10 cellular contexts compared by ENCODE assay signal in the genomic region with DNA sequence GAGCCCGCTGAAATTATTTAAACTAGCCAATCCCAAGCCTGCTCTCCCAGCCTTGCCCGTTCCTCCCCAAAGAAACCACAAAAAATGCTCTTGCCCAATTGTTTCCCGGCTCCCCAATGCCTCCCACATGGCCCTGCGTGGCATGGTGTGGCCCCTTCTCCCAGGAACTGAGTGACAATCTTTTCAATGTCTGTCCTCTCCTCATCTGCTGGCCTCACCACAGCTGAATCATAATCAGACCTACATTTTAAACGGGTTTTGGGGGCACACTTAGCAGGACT.
DNase-seq lines count a peak whose midpoint lies in the region; TF ChIP-seq lines count a peak whose summit lies in the region.
"Had no signal": no experiment of that assay in that cellular context is flagged by ENCODE, and none has a peak within 500 bp of the region (broad histone marks: within the 10 kb centered on the region; RNA-seq: fewer than 3 reads in every experiment).

No MANE protein-coding gene starts in this region.

- H4K8ac ChIP-seq in mesenchymal stem cell (ENCODE audit: low read length), result peak overlapping the region; percentile 93

- H3K79me1 ChIP-seq in mesenchymal stem cell (replicated peaks; ENCODE audit: low read length, poor library complexity, severe bottlenecking), result no peaks in the 10 kb centered on the region

- peaks cover 17% of the 10 kb centered on the region for H3K4me1 ChIP-seq in mesenchymal stem cell (ENCODE audit: control insufficient read depth, insufficient read depth, low read depth, low read length)
- peaks cover 0 to 49% (median 19%) of the 10 kb centered on the region in 4 donors for H3K4me1 ChIP-seq in tibial nerve

- peak overlapping the region; percentile 85 for H2AK5ac ChIP-seq in mesenchymal stem cell (ENCODE audit: low read length, severe bottlenecking)

- no peak for TF ChIP-seq CTCF in tibial nerve (IDR thresholded peaks at IDR 0.05)

- H3K18ac ChIP-seq in mesenchymal stem cell (ENCODE audit: low read depth in 1 of 2, low read length in 2 of 2), result peak overlapping the region; percentile 79 to 99

- H2BK15ac ChIP-seq in mesenchymal stem cell (ENCODE audit: low read depth, poor library complexity, severe bottlenecking), result peak overlapping the region; percentile 99

- H2BK12ac ChIP-seq in mesenchymal stem cell (ENCODE audit: low read length in 2 of 2), result peak overlapping the region; percentile 95

- H3K4ac ChIP-seq in mesenchymal stem cell (ENCODE audit: low read depth in 1 of 2, low read length in 2 of 2), result peak overlapping the region; percentile 60 to 83

- WGBS in mesenchymal stem cell, result 49% methylated on average over 5 of the region's 5 CpGs
- 41 to 42% methylated on average over 5 of the region's 5 CpGs for WGBS in tibial nerve, 2 donors

- peak overlapping the region; percentile 40 for H4K91ac ChIP-seq in mesenchymal stem cell (ENCODE audit: low read length)

- no peaks in the 10 kb centered on the region for H3K27me3 ChIP-seq in mesenchymal stem cell (ENCODE audit: control insufficient read depth in 1 of 2, insufficient read depth in 1 of 2, low read length in 2 of 2)
- no peaks in the 10 kb centered on the region for H3K27me3 ChIP-seq in tibial nerve
- H3K27me3 ChIP-seq: hepatocyte had no signal

- H3K27me3 Mint-ChIP-seq in activated naive CD4-positive, alpha-beta T cell treated with anti-CD3 and anti-CD28 coated beads, Interleukin-2, amount 10 ng/mL, durations not matched to agents 7 days and 5 days, result no peaks in the 10 kb centered on the region
- H3K27me3 Mint-ChIP-seq in activated naive CD8-positive, alpha-beta T cell treated with anti-CD3 and anti-CD28 coated beads for 36 hours, result no peaks in the 10 kb centered on the region

- H2BK120ac ChIP-seq in mesenchymal stem cell (ENCODE audit: low read depth, low read length), result peak overlapping the region; percentile 86

- CTCF ChIA-PET in activated naive CD4-positive, alpha-beta T cell treated with anti-CD3 and anti-CD28 coated beads, Interleukin-2, amount 10 ng/mL, durations not matched to agents 7 days and 5 days (lab: Charles Lee), result interaction anchor here (1.3 to 2.0 kb wide), 2 partner anchors 15 to 397 kb away, joined by 4 to 11 read pairs; no protein-coding TSS in a partner anchor

- H3K14ac ChIP-seq in mesenchymal stem cell (ENCODE audit: low read length in 2 of 2), result no peak overlapping the region

- H3K36me3 ChIP-seq in mesenchymal stem cell (ENCODE audit: control insufficient read depth in 1 of 2, insufficient read depth in 2 of 2, low read depth in 1 of 2, low read length in 2 of 2) (peaks cover 12 to 18% of the 10 kb centered on the region in 2 experiments), tibial nerve (peaks cover 0 to 21% (median 0%) of the 10 kb centered on the region in 3 donors)

- H2AFZ ChIP-seq in mesenchymal stem cell (ENCODE audit: low read depth, low read length), result no peak overlapping the region
- H2AFZ ChIP-seq: hepatocyte had no signal

- H3K4me3 Mint-ChIP-seq in activated naive CD4-positive, alpha-beta T cell treated with anti-CD3 and anti-CD28 coated beads, Interleukin-2, amount 10 ng/mL, durations not matched to agents 7 days and 5 days, result no peak overlapping the region
- no peak overlapping the region for H3K4me3 Mint-ChIP-seq in activated naive CD8-positive, alpha-beta T cell treated with anti-CD3 and anti-CD28 coated beads for 36 hours

- H3K27ac ChIP-seq in mesenchymal stem cell (ENCODE audit: low read length, poor library complexity, severe bottlenecking), result peak overlapping the region; percentile 8
- H3K27ac ChIP-seq in tibial nerve, result peak overlapping the region; percentile 62 to 85 (median 75)
- H3K27ac ChIP-seq: hepatocyte, SK-N-MC had no signal

- peaks cover 19% of the 10 kb centered on the region for H3K4me1 Mint-ChIP-seq in activated naive CD4-positive, alpha-beta T cell treated with anti-CD3 and anti-CD28 coated beads, Interleukin-2, amount 10 ng/mL, durations not matched to agents 7 days and 5 days
- H3K4me1 Mint-ChIP-seq in activated naive CD8-positive, alpha-beta T cell treated with anti-CD3 and anti-CD28 coated beads for 36 hours, result peaks cover 27% of the 10 kb centered on the region

- no peaks in the 10 kb centered on the region for H3K36me3 Mint-ChIP-seq in activated naive CD4-positive, alpha-beta T cell treated with anti-CD3 and anti-CD28 coated beads, Interleukin-2, amount 10 ng/mL, durations not matched to agents 7 days and 5 days
- H3K36me3 Mint-ChIP-seq in activated naive CD8-positive, alpha-beta T cell treated with anti-CD3 and anti-CD28 coated beads for 36 hours, result no peaks in the 10 kb centered on the region

- H3K4me2 ChIP-seq in mesenchymal stem cell (ENCODE audit: low read length, poor library complexity, severe bottlenecking), result no peak overlapping the region
- H3K4me2 ChIP-seq: hepatocyte had no signal

- TF ChIP-seq EP300 in tibial nerve (IDR thresholded peaks at IDR 0.05), result no peak

- no peak overlapping the region for H3K4me3 ChIP-seq in mesenchymal stem cell (ENCODE audit: insufficient read depth in 1 of 2, low read depth in 1 of 2, low read length in 2 of 2)
- no peak overlapping the region for H3K4me3 ChIP-seq in tibial nerve
- H3K4me3 ChIP-seq: hepatocyte, SK-N-MC had no signal

- H3K23ac ChIP-seq in mesenchymal stem cell (ENCODE audit: low read length in 2 of 2), result no peak overlapping the region

- no peak for DNase-seq in activated naive CD4-positive, alpha-beta T cell treated with anti-CD3 and anti-CD28 coated beads, Interleukin-2, amount 10 ng/mL, durations not matched to agents 7 days and 5 days
- no peak for DNase-seq in activated naive CD4-positive, alpha-beta T cell treated with anti-CD3 and anti-CD28 coated beads, Interleukin-2, amount 50 U/mL, for 16 hours
- no peak for DNase-seq in activated naive CD8-positive, alpha-beta T cell treated with anti-CD3 and anti-CD28 coated beads for 36 hours
- DNase-seq in mesenchymal stem cell, result peak; percentile 48
- DNase-seq in tibial nerve (ENCODE audit: low spot score in 2 of 2), result no peak
- no peak for DNase-seq in NCI-H345 treated with DMSO at 0.1 percent for 48 hours (lab: John Stamatoyannopoulos, UW; ENCODE audit: unreplicated experiment)
- no peak for DNase-seq in activated effector memory CD4-positive, alpha-beta T cell treated with Interleukin-2 at 50 U/mL for 16 hours
- DNase-seq in T-helper 9 cell, result no peak

- peak overlapping the region; percentile 63 for H3K9ac ChIP-seq in mesenchymal stem cell (ENCODE audit: low read length)

- no peak for TF ChIP-seq POLR2A in tibial nerve (IDR thresholded peaks at IDR 0.05)

- peak overlapping the region; percentile 85 for H2BK5ac ChIP-seq in mesenchymal stem cell (ENCODE audit: low read depth, low read length, poor library complexity, severe bottlenecking)

- H3K9me3 ChIP-seq in mesenchymal stem cell (ENCODE audit: control insufficient read depth, low read length) (no peaks in the 10 kb centered on the region), tibial nerve (no peaks in the 10 kb centered on the region)

- H3K27ac Mint-ChIP-seq in activated naive CD4-positive, alpha-beta T cell treated with anti-CD3 and anti-CD28 coated beads, Interleukin-2, amount 10 ng/mL, durations not matched to agents 7 days and 5 days, result peak overlapping the region; percentile 82
- H3K27ac Mint-ChIP-seq in activated naive CD8-positive, alpha-beta T cell treated with anti-CD3 and anti-CD28 coated beads for 36 hours, result peak overlapping the region; percentile 66

- no peaks in the 10 kb centered on the region for H3K9me3 Mint-ChIP-seq in activated naive CD4-positive, alpha-beta T cell treated with anti-CD3 and anti-CD28 coated beads, Interleukin-2, amount 10 ng/mL, durations not matched to agents 7 days and 5 days
- no peaks in the 10 kb centered on the region for H3K9me3 Mint-ChIP-seq in activated naive CD8-positive, alpha-beta T cell treated with anti-CD3 and anti-CD28 coated beads for 36 hours
